8 cellular contexts compared by ENCODE assay signal in the genomic region with DNA sequence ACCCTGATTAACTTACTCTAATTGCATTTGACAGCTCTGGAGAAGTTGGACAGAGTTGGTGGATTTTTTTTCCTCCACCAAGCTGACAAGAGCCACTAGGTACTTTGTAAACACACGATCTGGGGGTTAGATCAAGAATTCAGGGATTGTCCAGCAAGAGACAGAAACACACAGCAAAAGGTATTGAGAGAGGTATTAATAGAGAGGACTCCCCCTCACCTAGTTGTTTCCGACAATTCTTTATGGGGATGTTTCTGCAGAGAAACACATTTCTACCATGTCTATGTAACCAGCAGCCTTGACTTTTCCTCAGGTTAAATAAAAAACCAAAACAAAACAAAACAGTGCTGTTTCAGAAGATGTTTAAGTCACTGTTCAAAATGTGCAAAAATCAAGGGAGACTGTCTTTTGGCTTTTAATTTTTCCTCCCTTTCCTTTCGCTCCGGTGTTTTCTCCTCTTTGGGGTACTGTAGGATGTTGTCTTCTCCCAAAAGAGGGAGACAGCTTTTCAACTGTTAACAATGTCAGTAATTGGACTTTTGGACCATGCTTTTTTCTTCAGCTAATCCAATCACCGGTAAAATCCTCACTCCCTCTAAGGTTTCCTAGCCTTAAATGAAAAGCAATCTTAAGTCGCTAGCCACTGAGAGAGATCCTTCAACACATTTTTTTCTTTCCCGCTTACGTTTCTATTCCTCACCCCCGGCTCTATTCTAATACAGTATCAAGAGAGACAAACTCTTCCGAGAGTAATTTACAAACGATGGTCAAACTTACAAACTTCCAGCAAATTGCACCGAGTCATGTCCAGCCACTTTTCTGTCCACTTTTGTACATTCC. TPM values are rescaled to one million over a fixed set of nuclear protein-coding genes. Genes with fewer than 3 reads are reported as not detected.
DNase-seq lines count a peak whose midpoint lies in the region; ATAC-seq and TF ChIP-seq lines count a peak whose summit lies in the region.

No MANE protein-coding gene starts in this region.

- DNase-seq in AG04450 (ENCODE audit: low read depth, low spot score) = no peak
- DNase-seq in body of pancreas = no peak
- peak in 1 of 49 donors; percentile 45 for DNase-seq in substantia nigra (lab: John Stamatoyannopoulos, UW)
- DNase-seq in islet precursor cell = no peak
- DNase-seq in middle frontal gyrus (ENCODE audit: extremely low spot score, low spot score) = no peak
- DNase-seq in AG08396 (ENCODE audit: low spot score) = no peak

- H3K9me3 Mint-ChIP-seq in IgD-negative memory B cell = no peaks in the 10 kb centered on the region

- peaks cover 2% of the 10 kb centered on the region for H3K27me3 Mint-ChIP-seq in IgD-negative memory B cell

- intact Hi-C loops in body of pancreas (cut with DNase I) = no loop called here

- WGBS in body of pancreas, 2 donors = 3% methylated on average over 12 of the region's 12 CpGs

- peak overlapping the region; percentile 92 to 99 (median 96) for H3K4me3 Mint-ChIP-seq in IgD-negative memory B cell

- H3K27me3 ChIP-seq in AG04450 (ENCODE audit: control insufficient read depth, insufficient read depth, low read length) = no peaks in the 10 kb centered on the region
- H3K27me3 ChIP-seq in body of pancreas = no peaks in the 10 kb centered on the region
- H3K27me3 ChIP-seq in layer of hippocampus (ENCODE audit: control insufficient read depth, insufficient read depth, low read length) = no peaks in the 10 kb centered on the region

- CTCF ChIA-PET in AG04450 (lab: Charles Lee) = interaction anchor here (0.6 to 4.1 kb wide), 126 partner anchors 8 to 562 kb away, joined by 3 to 63 read pairs (median 5); a partner anchor contains a TSS

- TF ChIP-seq POLR2A in body of pancreas (IDR thresholded peaks at IDR 0.05) = no peak

- H3K27ac ChIP-seq in AG04450 (ENCODE audit: low read depth, low read length) (peak overlapping the region; percentile 40), body of pancreas (peak overlapping the region; percentile 26 to 87 (median 68)), layer of hippocampus (ENCODE audit: low read depth, low read length) (peak overlapping the region; percentile 77), substantia nigra (ENCODE audit: low read depth, low read length, poor library complexity, severe bottlenecking) (peak overlapping the region; percentile 89)

- H3K36me3 ChIP-seq in body of pancreas (replicated peaks in 1 of 2; ENCODE audit: insufficient read depth in 1 of 2, low read depth in 2 of 2) = no peaks in the 10 kb centered on the region

- POLR2A ChIA-PET in AG04450 (lab: Yijun Ruan, JAX) = interaction anchor here (0.6 to 2.8 kb wide), 12 partner anchors 35 to 418 kb away, joined by 3 to 8 read pairs (median 5); a partner anchor contains a TSS

- H3K4me1 ChIP-seq in body of pancreas = peaks cover 36% of the 10 kb centered on the region

- ATAC-seq in body of pancreas = peak; percentile 7

- TF ChIP-seq CTCF in AG04450 (IDR thresholded peaks at IDR 0.05; ENCODE audit: low read depth, low read length) (no peak), body of pancreas (IDR thresholded peaks at IDR 0.05) (no peak)

- H3K36me3 Mint-ChIP-seq in IgD-negative memory B cell = peaks cover 1% of the 10 kb centered on the region

- peaks cover 33 to 43% (median 37%) of the 10 kb centered on the region in 3 donors for H3K4me1 Mint-ChIP-seq in IgD-negative memory B cell

- peak overlapping the region; percentile 43 to 96 (median 94) for H3K27ac Mint-ChIP-seq in IgD-negative memory B cell

- no peaks in the 10 kb centered on the region; the same call in 1 of the 2 replicates for H3K9me3 ChIP-seq in AG04450 (ENCODE audit: control insufficient read depth, insufficient read depth, low read length)
- H3K9me3 ChIP-seq in body of pancreas = no peaks in the 10 kb centered on the region

- H3K4me3 ChIP-seq in AG04450 (ENCODE audit: low read depth, low read length) (peak overlapping the region; percentile 81), body of pancreas (peak overlapping the region; percentile 27 to 71)

RNA-seq across cellular contexts. Expression of a gene that starts 0.6 kb away (rescaled TPM):
- polyA plus RNA-seq in AG04450 (2011; rRNA removed) (23.0 TPM in 2 replicates), IgD-negative memory B cell (9.3 TPM)
- polyA minus RNA-seq in AG04450 (2011; rRNA and poly(A)+ RNA removed) = 55.4 and 56.9 TPM in 2 replicates
- 1 to 10 TPM; 7.9 to 9.9 TPM for total RNA-seq in body of pancreas

RNA-seq across cellular contexts. Expression of a gene that starts 47.4 kb away (rescaled TPM):
- polyA plus RNA-seq in AG04450 (2011; rRNA removed) = 11.9 and 20.4 TPM in 2 replicates
- polyA minus RNA-seq in AG04450 (2011; rRNA and poly(A)+ RNA removed) = 4.7 and 10.4 TPM in 2 replicates
- polyA plus RNA-seq in IgD-negative memory B cell = 24.0 TPM
- 10 to 100 TPM; 18.9 to 44.8 TPM for total RNA-seq in body of pancreas

RNA-seq across cellular contexts. Expression of a gene that starts 47.5 kb away (rescaled TPM):
- polyA plus RNA-seq in AG04450 (2011; rRNA removed) (8.1 and 11.2 TPM in 2 replicates), IgD-negative memory B cell (2.7 TPM)
- 3.4 and 8.6 TPM in 2 replicates for polyA minus RNA-seq in AG04450 (2011; rRNA and poly(A)+ RNA removed)
- total RNA-seq in body of pancreas = 1 to 10 TPM in 1 of 2 donors, under 1 TPM in 1; 0.66 to 6.0 TPM
